18 cellular contexts compared by ENCODE assay signal in genomic region chr6:170034294-170034693, GRCh38.
DNase-seq lines count a peak whose midpoint lies in the region; ATAC-seq and TF ChIP-seq lines count a peak whose summit lies in the region.
"Had no signal": no experiment of that assay in that cellular context is flagged by ENCODE, and none has a peak within 500 bp of the region (broad histone marks: within the 10 kb centered on the region; RNA-seq: fewer than 3 reads in every experiment).

No MANE protein-coding gene starts in this region.

- no peaks in the 10 kb centered on the region for H3K4me1 ChIP-seq in RWPE2 (ENCODE audit: insufficient read depth, poor library complexity, severe bottlenecking)

- H3K27ac ChIP-seq in RWPE2 (ENCODE audit: poor library complexity, severe bottlenecking) (no peak overlapping the region), coronary artery (no peak overlapping the region), substantia nigra (ENCODE audit: low read depth, low read length, poor library complexity, severe bottlenecking) (no peak overlapping the region)
- H3K27ac ChIP-seq: esophagus squamous epithelium, RWPE1 had no signal

- H3K27me3 ChIP-seq in RWPE2 (ENCODE audit: insufficient read depth, poor library complexity, severe bottlenecking): no peaks in the 10 kb centered on the region

- ATAC-seq in RWPE2 (ENCODE audit: low read depth): no peak
- no peak for ATAC-seq in left lobe of liver
- no peak for ATAC-seq in GM19455 (IDR thresholded peaks at IDR 0.05; ENCODE audit: unreplicated experiment)
- no peak for ATAC-seq in HG02981 (IDR thresholded peaks at IDR 0.05; ENCODE audit: unreplicated experiment)
- ATAC-seq: naive thymus-derived CD8-positive, alpha-beta T cell had no signal

- TF ChIP-seq CTCF in RWPE2 (IDR thresholded peaks at IDR 0.05; ENCODE audit: poor library complexity, severe bottlenecking) (no peak), coronary artery (IDR thresholded peaks at IDR 0.05) (no peak)

- H3K4me3 ChIP-seq in RWPE2 (ENCODE audit: severe bottlenecking) (no peak overlapping the region), coronary artery (no peak overlapping the region)
- H3K4me3 ChIP-seq: esophagus squamous epithelium had no signal

- DNase-seq in RWPE2 (ENCODE audit: low spot score) (peak; percentile 36), coronary artery (ENCODE audit: low spot score) (peak; percentile 55), left lobe of liver (ENCODE audit: low spot score) (peak; percentile 24), substantia nigra (lab: John Stamatoyannopoulos, UW) (peak in 30 of 49 donors; percentile 14 to 75 (median 44)), LoVo (ENCODE audit: low spot score) (no peak)
- DNase-seq: activated CD4-positive, alpha-beta T cell treated with anti-CD3 and anti-CD28 coated beads, Interleukin-2, amount 50 U/mL, for 4 hours; Calu3; esophagus squamous epithelium; H7; immature natural killer cell; IMR-90; naive thymus-derived CD8-positive, alpha-beta T cell; NCI-H187; NCI-H446; stimulated activated naive CD4-positive, alpha-beta T cell had no signal

- H3K9me3 ChIP-seq in RWPE2 (ENCODE audit: severe bottlenecking): no peaks in the 10 kb centered on the region

- no peaks in the 10 kb centered on the region for H3K36me3 ChIP-seq in RWPE2 (ENCODE audit: low read depth)
- H3K36me3 ChIP-seq: esophagus squamous epithelium had no signal
